15 cellular contexts compared by ENCODE assay signal in genomic region chrX:13762015-13762414, GRCh38. TPM values are rescaled to one million over a fixed set of nuclear protein-coding genes. Genes with fewer than 3 reads are reported as not detected.
"Had no signal": no experiment of that assay in that cellular context is flagged by ENCODE, and none has a peak within 500 bp of the region (broad histone marks: within the 10 kb centered on the region; RNA-seq: fewer than 3 reads in every experiment).

No MANE protein-coding gene starts in this region.

- H3K4me3 Mint-ChIP-seq: brain, T-helper 17 cell had no signal

- H3K27me3 ChIP-seq: foreskin keratinocyte, neutrophil, right atrium auricular region, tibial nerve had no signal

- H3K27ac Mint-ChIP-seq: T-helper 17 cell had no signal

- H3K4me1 ChIP-seq: foreskin keratinocyte, right atrium auricular region had no signal

- H3K9me3 ChIP-seq: lower lobe of right lung, neutrophil, right atrium auricular region, tibial nerve had no signal

- FAIRE-seq: TTC549 had no signal

- H3K27ac ChIP-seq: foreskin keratinocyte, neutrophil had no signal

- H3K9me3 Mint-ChIP-seq: brain had no signal

- H3K27me3 Mint-ChIP-seq: T-helper 17 cell had no signal

- DNase-seq: activated naive CD4-positive, alpha-beta T cell treated with anti-CD3 and anti-CD28 coated beads, Interleukin-2, amount 50 U/mL, for 16 hours; dermis blood vessel endothelial cell; foreskin keratinocyte; head of caudate nucleus; kidney glomerular epithelial cell; lower lobe of right lung; midbrain; posterior cingulate gyrus; T-helper 17 cell had no signal

- ATAC-seq: foreskin keratinocyte, lower lobe of right lung, T-helper 17 cell had no signal

- H3K4me3 ChIP-seq: lower lobe of right lung, right atrium auricular region, skin epidermis, tibial nerve had no signal

RNA-seq across cellular contexts. Expression of gene GPM6B, which starts 54.9 kb away (rescaled TPM):
- total RNA-seq: foreskin keratinocyte, T-helper 17 cell had no signal
